In the genomic region with DNA sequence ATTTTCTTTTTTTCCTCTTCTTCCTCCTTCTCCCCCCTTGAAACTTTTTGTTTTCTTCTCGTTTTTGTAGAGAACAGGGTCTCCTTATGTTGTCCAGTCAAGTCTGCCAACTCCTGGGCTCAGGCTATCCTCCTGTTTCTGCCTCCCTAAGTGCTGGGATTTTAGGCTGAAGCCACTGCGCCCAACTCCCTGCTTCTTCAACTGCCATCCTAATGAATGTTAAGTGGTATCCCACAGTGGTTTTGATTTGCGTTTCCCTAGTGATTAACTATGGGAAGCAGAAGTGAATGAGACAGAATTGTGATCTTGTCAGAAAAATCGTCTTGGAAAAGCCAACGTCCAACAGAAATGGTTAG, we compare ENCODE assay signal across 8 cellular contexts. TPM values are rescaled to one million over a fixed set of nuclear protein-coding genes. Genes with fewer than 3 reads are reported as not detected.
DNase-seq lines count a peak whose midpoint lies in the region; ATAC-seq, FAIRE-seq and TF ChIP-seq lines count a peak whose summit lies in the region.

No MANE protein-coding gene starts in this region.

- intact Hi-C loops in heart left ventricle (cut with DNase I) (loop anchor here in 7 of 10 donors (2.0 to 10.0 kb wide), 9 partner anchors 35 to 92 kb away; no protein-coding TSS in a partner anchor), left ventricle myocardium superior (cut with micrococcal nuclease) (no loop called here), upper lobe of right lung (cut with DNase I) (loop anchor here (10.0 kb wide), 2 partner anchors 78 to 92 kb away; no protein-coding TSS in a partner anchor)

- H3K36me3 Mint-ChIP-seq in astrocyte (ENCODE audit: low read depth, unreplicated experiment), result peaks cover 6% of the 10 kb centered on the region

- peak overlapping the region; percentile 82 for H3K27ac Mint-ChIP-seq in astrocyte (ENCODE audit: unreplicated experiment)

- ATAC-seq in heart left ventricle (no peak), left ventricle myocardium superior (no peak), upper lobe of right lung (no peak)

- peaks cover 48% of the 10 kb centered on the region for H3K79me2 ChIP-seq in astrocyte (ENCODE audit: insufficient read depth, low read length)

- H3K27ac ChIP-seq in heart left ventricle (peak overlapping the region in 11 of 12 donors; percentile 86 to 98 (median 96)), astrocyte (ENCODE audit: low read depth, low read length) (peak overlapping the region; percentile 63), upper lobe of right lung (peak overlapping the region; percentile 97)

- peak overlapping the region; percentile 83 for H2AFZ ChIP-seq in astrocyte (ENCODE audit: low read depth, low read length)

- peaks cover 0 to 2% (median 0%) of the 10 kb centered on the region in 12 donors for H3K9me3 ChIP-seq in heart left ventricle
- H3K9me3 ChIP-seq in astrocyte (ENCODE audit: insufficient read depth, low read depth, low read length), result no peaks in the 10 kb centered on the region
- no peaks in the 10 kb centered on the region for H3K9me3 ChIP-seq in upper lobe of right lung

- no peak for TF ChIP-seq POLR2A in heart left ventricle (IDR thresholded peaks at IDR 0.05)

- H3K27me3 ChIP-seq in heart left ventricle (no peaks in the 10 kb centered on the region), astrocyte (ENCODE audit: insufficient read depth, low read length) (no peaks in the 10 kb centered on the region), upper lobe of right lung (no peaks in the 10 kb centered on the region)

- H3K36me3 ChIP-seq in heart left ventricle, result no peaks in the 10 kb centered on the region
- no peaks in the 10 kb centered on the region for H3K36me3 ChIP-seq in astrocyte (ENCODE audit: insufficient read depth, low read length)
- H3K36me3 ChIP-seq in upper lobe of right lung, result no peaks in the 10 kb centered on the region

- H3K4me2 ChIP-seq in astrocyte (ENCODE audit: low read length), result peak overlapping the region; percentile 94

- H3K4me1 Mint-ChIP-seq in astrocyte (ENCODE audit: low read depth, unreplicated experiment), result peaks cover 17% of the 10 kb centered on the region

- H3K9me3 Mint-ChIP-seq in astrocyte (ENCODE audit: unreplicated experiment), result no peaks in the 10 kb centered on the region

- no peak for FAIRE-seq in astrocyte (lab: Jason Lieb, UNC)

- H3K4me3 Mint-ChIP-seq in astrocyte (ENCODE audit: unreplicated experiment), result peak overlapping the region; percentile 67

- TF ChIP-seq CTCF in heart left ventricle (IDR thresholded peaks at IDR 0.05) (no peak), astrocyte (IDR thresholded peaks at IDR 0.05; ENCODE audit: insufficient read depth, low read depth, low read length) (no peak), upper lobe of right lung (IDR thresholded peaks at IDR 0.05) (no peak), GM10266 (IDR thresholded peaks at IDR 0.05; ENCODE audit: control insufficient read depth, insufficient read depth, low read depth, missing control alignments) (no peak)

- peak overlapping the region in 10 of 12 donors; percentile 60 to 98 (median 83) for H3K4me3 ChIP-seq in heart left ventricle
- peak overlapping the region; percentile 68 for H3K4me3 ChIP-seq in astrocyte (ENCODE audit: insufficient read depth, low read depth, low read length)
- H3K4me3 ChIP-seq in upper lobe of right lung, result peak overlapping the region; percentile 82

- H3K9ac ChIP-seq in astrocyte (ENCODE audit: low read length), result peak overlapping the region; percentile 92

- WGBS in heart left ventricle, 4 donors, result 26 to 34% (median 31%) methylated on average over 5 of the region's 5 CpGs

- DNase-seq in heart left ventricle, result no peak
- no peak for DNase-seq in left ventricle myocardium superior
- no peak for DNase-seq in astrocyte (ENCODE audit: low read depth)
- DNase-seq in medulla oblongata (ENCODE audit: extremely low spot score), result peak; percentile 34
- DNase-seq in upper lobe of right lung, result no peak
- DNase-seq in GM10266 (ENCODE audit: extremely low spot score), result no peak
- no peak for DNase-seq in NCI-H1105 treated with DMSO at 0.1 percent for 48 hours (lab: John Stamatoyannopoulos, UW)
- DNase-seq in COLO829 (ENCODE audit: low spot score), result no peak

- H3K4me1 ChIP-seq in heart left ventricle (peaks cover 0 to 65% (median 35%) of the 10 kb centered on the region in 12 donors), astrocyte (ENCODE audit: insufficient read depth, low read length) (peaks cover 14% of the 10 kb centered on the region), upper lobe of right lung (peaks cover 30% of the 10 kb centered on the region)

- H4K20me1 ChIP-seq in astrocyte (ENCODE audit: insufficient read depth, low read length), result peaks cover 33% of the 10 kb centered on the region

- H3K27me3 Mint-ChIP-seq in astrocyte (ENCODE audit: low read depth, unreplicated experiment), result no peaks in the 10 kb centered on the region

RNA-seq across cellular contexts. Expression of gene ADD1, which starts 1.0 kb away (rescaled TPM):
- total RNA-seq in heart left ventricle, result 100 to 1,000 TPM; 179 to 275 (median 215) TPM
- polyA plus RNA-seq in heart left ventricle, result 100 to 1,000 TPM; 193 to 269 TPM
- total RNA-seq in left ventricle myocardium superior, result 228 TPM
- total RNA-seq in astrocyte, result 258 and 280 TPM in 2 replicates
- total RNA-seq in upper lobe of right lung, result 286 TPM

RNA-seq across cellular contexts. Expression of gene SH3BP2, which starts 49.8 kb away (rescaled TPM):
- 10 to 100 TPM; 10.4 to 70.2 (median 23.5) TPM for total RNA-seq in heart left ventricle
- 10 to 100 TPM; 17.1 to 24.5 TPM for polyA plus RNA-seq in heart left ventricle
- 25.6 TPM for total RNA-seq in left ventricle myocardium superior
- total RNA-seq in astrocyte, result 33.7 and 35.0 TPM in 2 replicates
- total RNA-seq in upper lobe of right lung, result 99.0 TPM
